21 cellular contexts compared by ENCODE assay signal in the genomic region with DNA sequence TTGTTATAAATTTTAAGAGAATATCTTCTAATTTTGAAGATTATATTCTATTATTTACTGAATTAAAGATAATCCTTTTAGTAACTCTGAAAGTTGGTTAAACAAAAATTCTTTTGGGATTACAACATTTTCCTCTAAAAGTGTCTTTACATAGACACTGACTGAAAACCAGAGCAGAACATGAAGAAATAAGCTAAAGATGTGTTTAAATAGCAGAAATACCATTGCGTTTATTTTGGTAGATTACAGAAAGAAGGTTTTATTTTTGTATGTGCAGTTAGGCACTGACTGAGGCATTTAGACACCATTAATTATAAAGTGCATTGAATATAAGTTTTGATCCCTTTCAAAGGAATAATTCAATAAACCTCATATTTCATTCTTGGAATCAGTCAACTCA. TPM values are rescaled to one million over a fixed set of nuclear protein-coding genes. Genes with fewer than 3 reads are reported as not detected.
A peak's percentile ranks its signal among the peaks of the same experiment; 100 is the strongest.
DNase-seq lines count a peak whose midpoint lies in the region; ATAC-seq and TF ChIP-seq lines count a peak whose summit lies in the region.
"Had no signal": no experiment of that assay in that cellular context is flagged by ENCODE, and none has a peak within 500 bp of the region (broad histone marks: within the 10 kb centered on the region; RNA-seq: fewer than 3 reads in every experiment).

No MANE protein-coding gene starts in this region.

- H3K27me3 Mint-ChIP-seq in activated CD4-positive, alpha-beta T cell treated with anti-CD3 and anti-CD28 coated beads for 36 hours, result no peaks in the 10 kb centered on the region
- H3K27me3 Mint-ChIP-seq: B cell; CD4-positive, alpha-beta T cell had no signal

- no peaks in the 10 kb centered on the region for H3K4me1 ChIP-seq in adipocyte (ENCODE audit: control insufficient read depth, insufficient read depth, low read length)
- no peaks in the 10 kb centered on the region for H3K4me1 ChIP-seq in mesenchymal stem cell (ENCODE audit: control insufficient read depth, insufficient read depth, low read depth, low read length)
- H3K4me1 ChIP-seq in Peyer's patch, result no peaks in the 10 kb centered on the region
- H3K4me1 ChIP-seq: A549, Caco-2 had no signal

- H2BK5ac ChIP-seq in mesenchymal stem cell (ENCODE audit: low read depth, low read length, poor library complexity, severe bottlenecking), result no peak overlapping the region

- H2BK12ac ChIP-seq in mesenchymal stem cell (ENCODE audit: low read length in 2 of 2), result no peak overlapping the region

- POLR2A ChIA-PET in activated CD4-positive, alpha-beta T cell treated with anti-CD3 and anti-CD28 coated beads for 36 hours (lab: Charles Lee), result no interaction called here

- no peaks in the 10 kb centered on the region for H3K4me1 Mint-ChIP-seq in activated CD4-positive, alpha-beta T cell treated with anti-CD3 and anti-CD28 coated beads for 36 hours

- CTCF ChIA-PET in activated CD4-positive, alpha-beta T cell treated with anti-CD3 and anti-CD28 coated beads for 36 hours (lab: Charles Lee), result interaction anchor here (1.4 to 3.3 kb wide), 2 partner anchors 14 to 100 kb away, joined by 4 to 12 read pairs; no protein-coding TSS in a partner anchor

- H3K4me3 ChIP-seq in adipocyte (ENCODE audit: low read length), result no peak overlapping the region
- no peak overlapping the region for H3K4me3 ChIP-seq in choroid plexus epithelial cell (ENCODE audit: low read depth, low read length)
- H3K4me3 ChIP-seq in mesenchymal stem cell (ENCODE audit: insufficient read depth in 1 of 2, low read depth in 1 of 2, low read length in 2 of 2), result no peak overlapping the region
- H3K4me3 ChIP-seq in Peyer's patch, result no peak overlapping the region
- H3K4me3 ChIP-seq: A549; BLaER1 treated with 17β-estradiol and CSF1 and Interleukin-3, amounts not matched to agents 10 nM and 100 nM; GM12878 had no signal

- DNase-seq in EH (ENCODE audit: low read depth), result peak; percentile 49
- DNase-seq in adipocyte (ENCODE audit: low read depth), result peak; percentile 55
- peak; percentile 19 for DNase-seq in choroid plexus epithelial cell (ENCODE audit: low read depth)
- DNase-seq in mesenchymal stem cell, result no peak
- DNase-seq in activated CD4-positive, alpha-beta T cell treated with anti-CD3 and anti-CD28 coated beads for 36 hours, result no peak
- DNase-seq in OCI-M2 (lab: John Stamatoyannopoulos, UW; ENCODE audit: unreplicated experiment), result no peak
- DNase-seq in Peyer's patch, result no peak
- DNase-seq: AML-193; Caco-2; Calu3; CD4-positive, alpha-beta T cell; CD8-positive, alpha-beta T cell; DMS79 treated with DMSO at 0.1 percent for 48 hours; EL; GDM1 had no signal

- 83% methylated on average over 1 of the region's 1 CpG for WGBS in mesenchymal stem cell

- H3K9me3 ChIP-seq in adipocyte (ENCODE audit: control insufficient read depth, low read length) (no peaks in the 10 kb centered on the region), mesenchymal stem cell (ENCODE audit: control insufficient read depth, low read length) (no peaks in the 10 kb centered on the region), Peyer's patch (no peaks in the 10 kb centered on the region)
- H3K9me3 ChIP-seq: A549; BLaER1 treated with 17β-estradiol and CSF1 and Interleukin-3, amounts not matched to agents 10 nM and 100 nM; Caco-2 had no signal

- H3K79me1 ChIP-seq in mesenchymal stem cell (replicated peaks; ENCODE audit: low read length, poor library complexity, severe bottlenecking), result no peaks in the 10 kb centered on the region

- H3K27ac Mint-ChIP-seq in activated CD4-positive, alpha-beta T cell treated with anti-CD3 and anti-CD28 coated beads for 36 hours, result no peak overlapping the region
- H3K27ac Mint-ChIP-seq: B cell; CD4-positive, alpha-beta T cell; CD8-positive, alpha-beta T cell had no signal

- no peaks in the 10 kb centered on the region for H3K9me3 Mint-ChIP-seq in activated CD4-positive, alpha-beta T cell treated with anti-CD3 and anti-CD28 coated beads for 36 hours (ENCODE audit: low read depth)
- H3K9me3 Mint-ChIP-seq: CD4-positive, alpha-beta T cell; CD8-positive, alpha-beta T cell had no signal

- H4K8ac ChIP-seq in mesenchymal stem cell (ENCODE audit: low read length), result no peak overlapping the region

- TF ChIP-seq POLR2A in Peyer's patch (IDR thresholded peaks at IDR 0.05), result no peak

- no peak overlapping the region for H2BK120ac ChIP-seq in mesenchymal stem cell (ENCODE audit: low read depth, low read length)

- H3K36me3 ChIP-seq in adipocyte (ENCODE audit: control insufficient read depth, insufficient read depth, low read length, severe bottlenecking), result no peaks in the 10 kb centered on the region
- H3K36me3 ChIP-seq in mesenchymal stem cell (ENCODE audit: control insufficient read depth in 1 of 2, insufficient read depth in 2 of 2, low read depth in 1 of 2, low read length in 2 of 2), result no peaks in the 10 kb centered on the region
- H3K36me3 ChIP-seq in Peyer's patch, result no peaks in the 10 kb centered on the region
- H3K36me3 ChIP-seq: BLaER1 treated with 17β-estradiol and CSF1 and Interleukin-3, amounts not matched to agents 10 nM and 100 nM had no signal

- no peak overlapping the region for H3K14ac ChIP-seq in mesenchymal stem cell (ENCODE audit: low read length in 2 of 2)

- H2AFZ ChIP-seq in mesenchymal stem cell (ENCODE audit: low read depth, low read length), result no peak overlapping the region

- H2BK15ac ChIP-seq in mesenchymal stem cell (ENCODE audit: low read depth, poor library complexity, severe bottlenecking), result no peak overlapping the region

- no peaks in the 10 kb centered on the region for H3K36me3 Mint-ChIP-seq in activated CD4-positive, alpha-beta T cell treated with anti-CD3 and anti-CD28 coated beads for 36 hours (ENCODE audit: low read depth)
- H3K36me3 Mint-ChIP-seq: CD8-positive, alpha-beta T cell had no signal

- no peak overlapping the region for H3K4me3 Mint-ChIP-seq in activated CD4-positive, alpha-beta T cell treated with anti-CD3 and anti-CD28 coated beads for 36 hours
- H3K4me3 Mint-ChIP-seq: B cell; CD4-positive, alpha-beta T cell; CD8-positive, alpha-beta T cell had no signal

- no peak overlapping the region for H3K4ac ChIP-seq in mesenchymal stem cell (ENCODE audit: low read depth in 1 of 2, low read length in 2 of 2)

- no peak for TF ChIP-seq CTCF in choroid plexus epithelial cell (conservative IDR thresholded peaks at IDR 0.05; ENCODE audit: low read depth, low read length)
- TF ChIP-seq CTCF in Peyer's patch (IDR thresholded peaks at IDR 0.05), result no peak

- H3K9ac ChIP-seq in adipocyte (ENCODE audit: low read length), result no peak overlapping the region
- H3K9ac ChIP-seq in mesenchymal stem cell (ENCODE audit: low read length), result peak overlapping the region; percentile 34
- H3K9ac ChIP-seq: BLaER1 treated with 17β-estradiol and CSF1 and Interleukin-3, amounts not matched to agents 10 nM and 100 nM had no signal

- H4K91ac ChIP-seq in mesenchymal stem cell (ENCODE audit: low read length), result no peak overlapping the region

- no peak for ATAC-seq in activated CD4-positive, alpha-beta T cell treated with anti-CD3 and anti-CD28 coated beads for 36 hours
- ATAC-seq: A549; CD8-positive, alpha-beta T cell; GM12878 had no signal

- intact Hi-C loops in activated CD4-positive, alpha-beta T cell treated with anti-CD3 and anti-CD28 coated beads for 36 hours (cut with DNase I, micrococcal nuclease), result no loop called here

- no peak overlapping the region for H2AK5ac ChIP-seq in mesenchymal stem cell (ENCODE audit: low read length, severe bottlenecking)

- no peak overlapping the region for H3K27ac ChIP-seq in mesenchymal stem cell (ENCODE audit: low read length, poor library complexity, severe bottlenecking)
- H3K27ac ChIP-seq in Peyer's patch, result no peak overlapping the region
- H3K27ac ChIP-seq: 22Rv1; A549; BLaER1 treated with 17β-estradiol and CSF1 and Interleukin-3, amounts not matched to agents 10 nM and 100 nM; C4-2B had no signal

- H3K18ac ChIP-seq in mesenchymal stem cell (ENCODE audit: low read depth in 1 of 2, low read length in 2 of 2), result no peak overlapping the region

- no peak overlapping the region for H3K23ac ChIP-seq in mesenchymal stem cell (ENCODE audit: low read length in 2 of 2)

- no peaks in the 10 kb centered on the region for H3K27me3 ChIP-seq in adipocyte (replicated peaks; ENCODE audit: control insufficient read depth, insufficient read depth, low read length)
- no peaks in the 10 kb centered on the region for H3K27me3 ChIP-seq in mesenchymal stem cell (ENCODE audit: control insufficient read depth in 1 of 2, insufficient read depth in 1 of 2, low read length in 2 of 2)
- no peaks in the 10 kb centered on the region for H3K27me3 ChIP-seq in Peyer's patch
- H3K27me3 ChIP-seq: BLaER1 treated with 17β-estradiol and CSF1 and Interleukin-3, amounts not matched to agents 10 nM and 100 nM had no signal

- no peak overlapping the region for H3K4me2 ChIP-seq in mesenchymal stem cell (ENCODE audit: low read length, poor library complexity, severe bottlenecking)
- H3K4me2 ChIP-seq: A549; BLaER1 treated with 17β-estradiol and CSF1 and Interleukin-3, amounts not matched to agents 10 nM and 100 nM had no signal

RNA-seq across cellular contexts. Expression of a gene that starts 13.5 kb away (rescaled TPM):
- 65.6 TPM for polyA plus RNA-seq in mesenchymal stem cell (2013, experiment 1 of 2)
- 62.1 TPM for polyA plus RNA-seq in mesenchymal stem cell (2013, experiment 2 of 2)
- total RNA-seq in activated CD4-positive, alpha-beta T cell treated with anti-CD3 and anti-CD28 coated beads for 36 hours, result 10 to 100 TPM; 21.6 to 29.2 TPM
- total RNA-seq in Peyer's patch, result 10 to 100 TPM; 62.7 to 80.1 (median 71.3) TPM

Comparison
In these comparisons a context has a peak if more than half of its experiments do, and no peak if none do; other contexts are left out.
1. DNase-seq: peak in EH (single experiment), adipocyte (single experiment) and choroid plexus epithelial cell (single experiment); none in mesenchymal stem cell (single experiment), activated CD4-positive, alpha-beta T cell treated with anti-CD3 and anti-CD28 coated beads for 36 hours (single experiment), OCI-M2 (single experiment) and Peyer's patch (0 of 3).